In the genomic region with DNA sequence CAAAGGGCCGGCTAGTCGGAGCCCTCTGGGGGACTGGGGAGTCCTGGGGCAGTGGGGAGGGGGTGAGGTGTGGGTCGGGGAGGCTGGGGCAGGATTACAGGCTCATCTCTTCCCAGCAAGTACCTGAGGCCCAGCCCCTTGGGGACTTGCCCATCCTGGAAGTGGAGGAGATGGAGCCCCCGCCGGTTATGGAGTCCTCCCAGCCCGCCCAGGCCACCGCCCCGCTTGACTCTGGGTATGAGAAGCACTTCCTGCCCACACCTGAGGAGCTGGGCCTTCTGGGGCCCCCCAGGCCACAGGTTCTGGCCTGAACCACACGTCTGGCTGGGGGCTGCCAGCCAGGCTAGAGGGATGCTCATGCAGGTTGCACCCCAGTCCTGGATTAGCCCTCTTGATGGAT, we compare ENCODE assay signal across 26 cellular contexts. TPM values are rescaled to one million over a fixed set of nuclear protein-coding genes. Genes with fewer than 3 reads are reported as not detected.
"Had no signal": no experiment of that assay in that cellular context is flagged by ENCODE, and none has a peak within 500 bp of the region (broad histone marks: within the 10 kb centered on the region; RNA-seq: fewer than 3 reads in every experiment).

No MANE protein-coding gene starts in this region.

- H3K36me3 Mint-ChIP-seq: neural progenitor cell had no signal

- H3K4me1 Mint-ChIP-seq: mesothelial cell of epicardium had no signal

- ATAC-seq: left cardiac atrium; lower lobe of right lung; right cardiac atrium; stimulated activated naive CD8-positive, alpha-beta T cell treated with anti-CD3 and anti-CD28 coated beads, Interleukin-15, Interleukin-2, amounts not matched to agents 100 U/mL and 50 U/mL, for 24 hours had no signal

- DNase-seq: effector CD4-positive, alpha-beta T cell; foreskin melanocyte; head of caudate nucleus; kidney; left cardiac atrium; left ventricle myocardium inferior; lower lobe of right lung; occipital lobe; pancreas; small intestine; stimulated activated CD4-positive, alpha-beta T cell treated with anti-CD3 and anti-CD28 coated beads, Interleukin-12 subunit alpha, Interleukin-12 subunit beta, amount 100 ng/mL, for 4 hours; stimulated activated naive CD8-positive, alpha-beta T cell treated with anti-CD3 and anti-CD28 coated beads, Interleukin-15, Interleukin-2, amounts not matched to agents 100 U/mL and 50 U/mL, for 24 hours; testis had no signal

- H3K9me3 Mint-ChIP-seq: memory B cell; mesothelial cell of epicardium; natural killer cell treated with Interleukin-12 subunit alpha and Interleukin-12 subunit beta and Interleukin-15 and Interleukin-18, amount 100 ng/mL, for 72 hours; neural progenitor cell had no signal

- H3K4me3 Mint-ChIP-seq: memory B cell; mesothelial cell of epicardium; natural killer cell treated with Interleukin-12 subunit alpha and Interleukin-12 subunit beta and Interleukin-15 and Interleukin-18, amount 100 ng/mL, for 72 hours; neural progenitor cell had no signal

- H3K27ac Mint-ChIP-seq: memory B cell; mesothelial cell of epicardium; natural killer cell treated with Interleukin-12 subunit alpha and Interleukin-12 subunit beta and Interleukin-15 and Interleukin-18, amount 100 ng/mL, for 72 hours; neural progenitor cell; progenitor cell of endocrine pancreas had no signal

- H3K27me3 Mint-ChIP-seq: natural killer cell treated with Interleukin-12 subunit alpha and Interleukin-12 subunit beta and Interleukin-15 and Interleukin-18, amount 100 ng/mL, for 72 hours had no signal

RNA-seq across cellular contexts. Expression of gene PALM3, which starts 9.9 kb away (rescaled TPM):
- total RNA-seq: myocyte; natural killer cell treated with Interleukin-12 subunit alpha and Interleukin-12 subunit beta and Interleukin-15 and Interleukin-18, amount 100 ng/mL, for 72 hours; subcutaneous adipose tissue had no signal

RNA-seq across cellular contexts. Expression of gene RLN3, which starts 24.0 kb away (rescaled TPM):
- total RNA-seq: dermis microvascular lymphatic vessel endothelial cell; hepatocyte; kidney; left cardiac atrium; left ventricle myocardium inferior; lower lobe of right lung; mesothelial cell of epicardium; mucosa of gallbladder; myocyte; natural killer cell treated with Interleukin-12 subunit alpha and Interleukin-12 subunit beta and Interleukin-15 and Interleukin-18, amount 100 ng/mL, for 72 hours; occipital lobe; pancreas; progenitor cell of endocrine pancreas; right cardiac atrium; subcutaneous adipose tissue; testis; tibial nerve; ureter had no signal

RNA-seq across cellular contexts. Expression of gene C19orf67, which starts 33.6 kb away (rescaled TPM):
- total RNA-seq: dermis microvascular lymphatic vessel endothelial cell; hepatocyte; kidney; left cardiac atrium; left ventricle myocardium inferior; lower lobe of right lung; mucosa of gallbladder; myocyte; natural killer cell treated with Interleukin-12 subunit alpha and Interleukin-12 subunit beta and Interleukin-15 and Interleukin-18, amount 100 ng/mL, for 72 hours; occipital lobe; pancreas; right cardiac atrium; subcutaneous adipose tissue; tibial nerve; ureter had no signal
